In the genomic region with DNA sequence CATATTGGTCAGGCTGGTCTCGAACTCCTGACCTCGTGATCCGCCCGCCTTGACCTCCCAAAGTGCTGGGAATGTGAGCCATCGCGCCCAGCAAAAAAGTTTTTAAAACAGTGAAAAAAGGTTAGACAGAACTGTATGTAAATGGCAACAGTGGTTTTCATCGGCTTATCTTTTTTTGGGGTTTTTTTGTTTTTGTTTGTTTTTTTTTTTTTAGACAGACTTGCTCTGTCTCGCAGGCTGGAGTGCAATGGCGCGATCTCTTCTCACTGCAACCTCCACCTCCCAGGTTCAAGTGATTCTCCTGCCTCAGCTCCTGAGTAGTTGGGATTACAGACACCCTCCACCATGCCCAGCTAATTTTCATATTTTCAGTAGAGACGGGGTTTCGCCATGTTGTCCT, we compare ENCODE assay signal across 2 cellular contexts. TPM values are rescaled to one million over a fixed set of nuclear protein-coding genes. Genes with fewer than 3 reads are reported as not detected.
"Had no signal": no experiment of that assay in that cellular context is flagged by ENCODE, and none has a peak within 500 bp of the region (broad histone marks: within the 10 kb centered on the region; RNA-seq: fewer than 3 reads in every experiment).

No MANE protein-coding gene starts in this region.

RNA-seq across cellular contexts. Expression of a gene that starts 21.9 kb away (rescaled TPM):
- total RNA-seq: HT-29 had no signal

RNA-seq across cellular contexts. Expression of a gene that starts 42.2 kb away (rescaled TPM):
- total RNA-seq: GM23248 had no signal
- polyA plus RNA-seq: GM23248 had no signal
